8 cellular contexts compared by ENCODE assay signal in the genomic region with DNA sequence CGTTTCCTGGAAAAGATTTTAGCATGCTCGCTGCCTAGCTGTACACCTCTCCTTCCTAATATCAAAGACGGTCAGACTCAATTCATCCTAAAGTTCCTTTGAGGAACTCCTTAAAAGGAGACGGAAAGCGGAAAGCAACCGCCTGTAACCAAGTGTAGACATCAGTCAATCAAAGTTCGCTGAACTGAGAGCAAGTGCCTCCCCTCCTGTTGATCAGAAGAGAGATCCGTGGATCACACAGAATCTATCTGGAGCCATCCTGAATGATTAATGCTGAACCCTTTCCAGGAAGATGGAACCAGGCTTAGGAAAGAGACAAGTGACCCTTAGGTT. TPM values are rescaled to one million over a fixed set of nuclear protein-coding genes. Genes with fewer than 3 reads are reported as not detected.
A peak's percentile ranks its signal among the peaks of the same experiment; 100 is the strongest.
DNase-seq lines count a peak whose midpoint lies in the region; ATAC-seq and TF ChIP-seq lines count a peak whose summit lies in the region.

No MANE protein-coding gene starts in this region.

- no peaks in the 10 kb centered on the region for H3K27me3 ChIP-seq in AG04450 (ENCODE audit: control insufficient read depth, insufficient read depth, low read length)
- H3K27me3 ChIP-seq in KMS-11 (ENCODE audit: insufficient read depth, low read depth): no peaks in the 10 kb centered on the region
- no peaks in the 10 kb centered on the region for H3K27me3 ChIP-seq in cardiac muscle cell
- no peaks in the 10 kb centered on the region for H3K27me3 ChIP-seq in prostate gland (replicated peaks; ENCODE audit: insufficient read depth)

- H3K36me3 Mint-ChIP-seq in activated T-helper 1 cell treated with anti-CD3 and anti-CD28 coated beads, Interleukin-12 subunit alpha, Interleukin-12 subunit beta, Interleukin-2, Interleukin-4 antibody, amounts not matched to agents 30 ng/mL and 10 ng/mL and 1 ng/mL, durations not matched to agents 14 hours and 24 hours and 36 hours (ENCODE audit: low read depth): peaks cover 13% of the 10 kb centered on the region

- no peaks in the 10 kb centered on the region for H3K27me3 Mint-ChIP-seq in activated T-helper 1 cell treated with anti-CD3 and anti-CD28 coated beads, Interleukin-12 subunit alpha, Interleukin-12 subunit beta, Interleukin-2, Interleukin-4 antibody, amounts not matched to agents 30 ng/mL and 10 ng/mL and 1 ng/mL, durations not matched to agents 14 hours and 24 hours and 36 hours (ENCODE audit: insufficient read depth)

- peak overlapping the region; percentile 91 for H3K4me2 ChIP-seq in KMS-11

- H3K27ac Mint-ChIP-seq in activated T-helper 1 cell treated with anti-CD3 and anti-CD28 coated beads, Interleukin-12 subunit alpha, Interleukin-12 subunit beta, Interleukin-2, Interleukin-4 antibody, amounts not matched to agents 30 ng/mL and 10 ng/mL and 1 ng/mL, durations not matched to agents 14 hours and 24 hours and 36 hours: peak overlapping the region; percentile 99

- H3K4me1 ChIP-seq in KMS-11 (ENCODE audit: low read depth, poor library complexity, severe bottlenecking): peaks cover 22% of the 10 kb centered on the region
- no peaks in the 10 kb centered on the region for H3K4me1 ChIP-seq in cardiac muscle cell (ENCODE audit: low read depth)
- H3K4me1 ChIP-seq in prostate gland (replicated peaks): no peaks in the 10 kb centered on the region

- TF ChIP-seq CTCF in AG04450 (IDR thresholded peaks at IDR 0.05; ENCODE audit: low read depth, low read length) (no peak), KMS-11 (conservative IDR thresholded peaks at IDR 0.05; ENCODE audit: low read depth, low read length) (no peak), cardiac muscle cell (IDR thresholded peaks at IDR 0.05; ENCODE audit: low read depth, low read length) (no peak), prostate gland (IDR thresholded peaks at IDR 0.05) (no peak)

- CTCF ChIA-PET in AG04450 (lab: Charles Lee): interaction anchor here (0.6 to 4.4 kb wide), 9 partner anchors 9 to 195 kb away, joined by 3 to 58 read pairs (median 30); a partner anchor contains a TSS

- DNase-seq in AG04450 (ENCODE audit: low read depth, low spot score) (no peak), cardiac muscle cell (ENCODE audit: low read depth in 1 of 2, low spot score in 1 of 2) (peak in 1 of 2 donors; percentile 6), prostate gland (ENCODE audit: low spot score) (no peak), HPDE6-E6E7 (ENCODE audit: extremely low spot score) (no peak), amniotic stem cell (lab: John Stamatoyannopoulos, UW) (no peak)
- DNase-seq in activated T-helper 1 cell treated with anti-CD3 and anti-CD28 coated beads, Interleukin-12 subunit alpha, Interleukin-12 subunit beta, Interleukin-2, Interleukin-4 antibody, amounts not matched to agents 30 ng/mL and 10 ng/mL and 1 ng/mL, durations not matched to agents 14 hours and 24 hours and 36 hours (ENCODE audit: low spot score): peak; percentile 9

- no peaks in the 10 kb centered on the region; the same call in 1 of the 2 replicates for H3K79me2 ChIP-seq in KMS-11 (ENCODE audit: insufficient read depth, low read depth)

- H3K9me3 ChIP-seq in AG04450 (ENCODE audit: control insufficient read depth, insufficient read depth, low read length): no peaks in the 10 kb centered on the region; the same call in 1 of the 2 replicates
- H3K9me3 ChIP-seq in cardiac muscle cell (ENCODE audit: low read depth): no peaks in the 10 kb centered on the region
- no peaks in the 10 kb centered on the region for H3K9me3 ChIP-seq in prostate gland

- peak; percentile 40 for ATAC-seq in GM19023 (IDR thresholded peaks at IDR 0.05; ENCODE audit: unreplicated experiment)

- H4K20me1 ChIP-seq in KMS-11 (ENCODE audit: insufficient read depth): no peaks in the 10 kb centered on the region

- intact Hi-C loops in activated T-helper 1 cell treated with anti-CD3 and anti-CD28 coated beads, Interleukin-12 subunit alpha, Interleukin-12 subunit beta, Interleukin-2, Interleukin-4 antibody, amounts not matched to agents 30 ng/mL and 10 ng/mL and 1 ng/mL, durations not matched to agents 14 hours and 24 hours and 36 hours (cut with micrococcal nuclease): loop anchor here (1.0 to 2.0 kb wide), 10 partner anchors 8 to 268 kb away; a partner anchor contains a TSS
- intact Hi-C loops in prostate gland (cut with DNase I): loop anchor here (1.0 to 5.0 kb wide), 4 partner anchors 42 to 271 kb away; a partner anchor contains a TSS

- no peaks in the 10 kb centered on the region for H3K36me3 ChIP-seq in KMS-11 (ENCODE audit: insufficient read depth)
- no peaks in the 10 kb centered on the region for H3K36me3 ChIP-seq in cardiac muscle cell
- no peaks in the 10 kb centered on the region for H3K36me3 ChIP-seq in prostate gland

- H3K4me3 ChIP-seq in AG04450 (ENCODE audit: low read depth, low read length) (peak overlapping the region; percentile 88), KMS-11 (IDR thresholded peaks at IDR 0.05; ENCODE audit: insufficient read depth, low read depth, low read length) (no peak overlapping the region), cardiac muscle cell (peak overlapping the region; percentile 70), prostate gland (peak overlapping the region; percentile 81 to 84)

- peak overlapping the region; percentile 50; the same call in 1 of the 2 replicates for H3K9ac ChIP-seq in KMS-11

- H3K9me3 Mint-ChIP-seq in activated T-helper 1 cell treated with anti-CD3 and anti-CD28 coated beads, Interleukin-12 subunit alpha, Interleukin-12 subunit beta, Interleukin-2, Interleukin-4 antibody, amounts not matched to agents 30 ng/mL and 10 ng/mL and 1 ng/mL, durations not matched to agents 14 hours and 24 hours and 36 hours: no peaks in the 10 kb centered on the region

- H3K27ac ChIP-seq in AG04450 (ENCODE audit: low read depth, low read length): peak overlapping the region; percentile 94
- no peak overlapping the region; the same call in 1 of the 2 replicates for H3K27ac ChIP-seq in KMS-11
- peak overlapping the region; percentile 91 for H3K27ac ChIP-seq in cardiac muscle cell
- peak overlapping the region; percentile 97 to 99 for H3K27ac ChIP-seq in prostate gland

- H3K4me1 Mint-ChIP-seq in activated T-helper 1 cell treated with anti-CD3 and anti-CD28 coated beads, Interleukin-12 subunit alpha, Interleukin-12 subunit beta, Interleukin-2, Interleukin-4 antibody, amounts not matched to agents 30 ng/mL and 10 ng/mL and 1 ng/mL, durations not matched to agents 14 hours and 24 hours and 36 hours (ENCODE audit: low read depth): peaks cover 40% of the 10 kb centered on the region

- POLR2A ChIA-PET in AG04450 (lab: Yijun Ruan, JAX): interaction anchor here (1.3 to 2.3 kb wide), 3 partner anchors 41 to 268 kb away, joined by 4 to 19 read pairs (median 6); a partner anchor contains a TSS

- no peak for TF ChIP-seq POLR2A in prostate gland (IDR thresholded peaks at IDR 0.05)

- H3K4me3 Mint-ChIP-seq in activated T-helper 1 cell treated with anti-CD3 and anti-CD28 coated beads, Interleukin-12 subunit alpha, Interleukin-12 subunit beta, Interleukin-2, Interleukin-4 antibody, amounts not matched to agents 30 ng/mL and 10 ng/mL and 1 ng/mL, durations not matched to agents 14 hours and 24 hours and 36 hours: peak overlapping the region; percentile 100

- peak overlapping the region; percentile 90 for H2AFZ ChIP-seq in KMS-11 (ENCODE audit: low read depth)

- WGBS in prostate gland: 2% methylated on average over 8 of the region's 8 CpGs

RNA-seq across cellular contexts. Expression of a gene that starts 0.5 kb away (rescaled TPM):
- polyA plus RNA-seq in AG04450 (2011; rRNA removed): 18.6 and 18.8 TPM in 2 replicates
- 30.4 and 32.3 TPM in 2 replicates for polyA minus RNA-seq in AG04450 (2011; rRNA and poly(A)+ RNA removed)
- total RNA-seq in activated T-helper 1 cell treated with anti-CD3 and anti-CD28 coated beads, Interleukin-12 subunit alpha, Interleukin-12 subunit beta, Interleukin-2, Interleukin-4 antibody, amounts not matched to agents 30 ng/mL and 10 ng/mL and 1 ng/mL, durations not matched to agents 14 hours and 24 hours and 36 hours: 39.3 and 41.9 TPM in 2 replicates
- total RNA-seq in cardiac muscle cell: 8.2 and 8.5 TPM in 2 replicates
- 4.3 and 5.1 TPM in 2 replicates for polyA plus RNA-seq in cardiac muscle cell
- total RNA-seq in prostate gland: 10 to 100 TPM; 25.8 to 31.0 TPM

RNA-seq across cellular contexts. Expression of a gene that starts 22.2 kb away (rescaled TPM):
- polyA plus RNA-seq in AG04450 (2011; rRNA removed): 0.06 and 0.09 TPM in 2 replicates
- 0.09 TPM in 2 replicates for polyA minus RNA-seq in AG04450 (2011; rRNA and poly(A)+ RNA removed)
- 0.05 TPM in 2 replicates for total RNA-seq in activated T-helper 1 cell treated with anti-CD3 and anti-CD28 coated beads, Interleukin-12 subunit alpha, Interleukin-12 subunit beta, Interleukin-2, Interleukin-4 antibody, amounts not matched to agents 30 ng/mL and 10 ng/mL and 1 ng/mL, durations not matched to agents 14 hours and 24 hours and 36 hours
- 0.18 TPM in 1 of 2 replicates, not detected in the other for total RNA-seq in cardiac muscle cell
- 0.04 TPM in 1 of 2 replicates, not detected in the other for polyA plus RNA-seq in cardiac muscle cell
- 1 to 10 TPM in 1 of 2 donors, under 1 TPM in 1; 0.77 to 1.7 TPM for total RNA-seq in prostate gland

RNA-seq across cellular contexts. Expression of a gene that starts 40.9 kb away (rescaled TPM):
- polyA plus RNA-seq in AG04450 (2011; rRNA removed): 23.6 and 29.2 TPM in 2 replicates
- 28.4 and 35.6 TPM in 2 replicates for polyA minus RNA-seq in AG04450 (2011; rRNA and poly(A)+ RNA removed)
- 69.6 and 77.4 TPM in 2 replicates for total RNA-seq in activated T-helper 1 cell treated with anti-CD3 and anti-CD28 coated beads, Interleukin-12 subunit alpha, Interleukin-12 subunit beta, Interleukin-2, Interleukin-4 antibody, amounts not matched to agents 30 ng/mL and 10 ng/mL and 1 ng/mL, durations not matched to agents 14 hours and 24 hours and 36 hours
- 47.9 and 82.0 TPM in 2 replicates for total RNA-seq in cardiac muscle cell
- polyA plus RNA-seq in cardiac muscle cell: 42.7 and 51.7 TPM in 2 replicates
- 10 to 100 TPM; 54.2 to 71.7 TPM for total RNA-seq in prostate gland

RNA-seq across cellular contexts. Expression of a gene that starts 41.3 kb away (rescaled TPM):
- 240 and 274 TPM in 2 replicates for polyA plus RNA-seq in AG04450 (2011; rRNA removed)
- polyA minus RNA-seq in AG04450 (2011; rRNA and poly(A)+ RNA removed): 163 and 200 TPM in 2 replicates
- 236 and 242 TPM in 2 replicates for total RNA-seq in activated T-helper 1 cell treated with anti-CD3 and anti-CD28 coated beads, Interleukin-12 subunit alpha, Interleukin-12 subunit beta, Interleukin-2, Interleukin-4 antibody, amounts not matched to agents 30 ng/mL and 10 ng/mL and 1 ng/mL, durations not matched to agents 14 hours and 24 hours and 36 hours
- 111 and 358 TPM in 2 replicates for total RNA-seq in cardiac muscle cell
- polyA plus RNA-seq in cardiac muscle cell: 176 and 185 TPM in 2 replicates
- 100 to 1,000 TPM; 113 to 178 TPM for total RNA-seq in prostate gland

RNA-seq across cellular contexts. Expression of a gene that starts 47.5 kb away (rescaled TPM):
- polyA plus RNA-seq in AG04450 (2011; rRNA removed): 24.5 and 29.9 TPM in 2 replicates
- polyA minus RNA-seq in AG04450 (2011; rRNA and poly(A)+ RNA removed): 38.4 and 45.8 TPM in 2 replicates
- 36.6 and 37.0 TPM in 2 replicates for total RNA-seq in activated T-helper 1 cell treated with anti-CD3 and anti-CD28 coated beads, Interleukin-12 subunit alpha, Interleukin-12 subunit beta, Interleukin-2, Interleukin-4 antibody, amounts not matched to agents 30 ng/mL and 10 ng/mL and 1 ng/mL, durations not matched to agents 14 hours and 24 hours and 36 hours
- total RNA-seq in cardiac muscle cell: 17.6 and 23.1 TPM in 2 replicates
- 49.4 and 60.1 TPM in 2 replicates for polyA plus RNA-seq in cardiac muscle cell
- 10 to 100 TPM; 24.8 to 37.8 TPM for total RNA-seq in prostate gland
